8 cellular contexts compared by ENCODE assay signal in the genomic region with DNA sequence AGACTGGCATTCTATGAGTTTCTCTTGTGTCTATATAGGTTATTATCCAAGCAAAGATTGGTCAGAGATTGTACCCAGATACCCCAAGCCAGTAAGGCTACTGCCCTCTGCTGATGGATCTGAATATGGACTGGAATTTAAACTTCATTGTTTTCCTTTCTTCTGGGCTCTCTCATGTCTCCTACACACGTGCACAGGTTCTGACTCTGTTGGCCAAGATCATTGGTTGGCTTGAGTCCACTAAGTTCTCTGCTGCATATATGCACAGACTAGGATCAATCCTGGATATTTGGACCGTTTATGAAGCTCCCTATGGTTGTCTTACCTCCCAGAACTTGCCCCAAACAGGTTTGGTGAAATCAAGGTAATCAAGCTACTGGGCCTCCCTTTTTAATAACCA.
A peak's percentile ranks its signal among the peaks of the same experiment; 100 is the strongest.
DNase-seq lines count a peak whose midpoint lies in the region; ATAC-seq and TF ChIP-seq lines count a peak whose summit lies in the region.

No MANE protein-coding gene starts in this region.

- no peaks in the 10 kb centered on the region for H3K27me3 Mint-ChIP-seq in MCF 10A (ENCODE audit: insufficient read depth, unreplicated experiment)

- TF ChIP-seq EP300 in upper lobe of left lung (IDR thresholded peaks at IDR 0.05): no peak

- H4K20me1 ChIP-seq in HCT116 (ENCODE audit: insufficient read depth): no peaks in the 10 kb centered on the region

- no peaks in the 10 kb centered on the region for H3K4me1 Mint-ChIP-seq in MCF 10A (ENCODE audit: insufficient read depth, unreplicated experiment)

- no peak overlapping the region for H3K4me2 ChIP-seq in HCT116 (ENCODE audit: low read length)

- H3K27ac ChIP-seq in HCT116 (ENCODE audit: low read depth, low read length) (no peak overlapping the region), upper lobe of left lung (no peak overlapping the region)

- BruUV-seq in HCT116 (replicated peaks; lab: Mats Ljungman, UMichigan): no TSS peak
- BruUV-seq in MCF 10A (replicated peaks; lab: Mats Ljungman, UMichigan): no TSS peak

- no peaks in the 10 kb centered on the region for H3K4me1 ChIP-seq in HCT116 (ENCODE audit: control insufficient read depth in 1 of 2, insufficient read depth in 2 of 2, low read length in 2 of 2)
- H3K4me1 ChIP-seq in upper lobe of left lung: no peaks in the 10 kb centered on the region

- H3K9me2 ChIP-seq in HCT116 (ENCODE audit: insufficient read depth): no peaks in the 10 kb centered on the region

- H3K27me3 ChIP-seq in HCT116 (ENCODE audit: insufficient read depth, low read length) (no peaks in the 10 kb centered on the region), upper lobe of left lung (no peaks in the 10 kb centered on the region)

- 32 to 33% methylated on average over 2 of the region's 2 CpGs for WGBS in upper lobe of left lung, 2 donors

- DNase-seq in DMS 273 (lab: John Stamatoyannopoulos, UW; ENCODE audit: unreplicated experiment) (peak; percentile 67), HCT116 (ENCODE audit: low read depth, low spot score) (peak; percentile 31), NCI-H69 (lab: John Stamatoyannopoulos, UW) (peak; percentile 54), MCF 10A (ENCODE audit: unreplicated experiment) (peak; percentile 70), kidney glomerular epithelial cell (lab: John Stamatoyannopoulos, UW) (peak; percentile 70), upper lobe of left lung (no peak)

- CTCF ChIA-PET in HCT116 (lab: Charles Lee) (interaction anchor here (1.3 to 2.0 kb wide), 3 partner anchors 15 to 169 kb away, joined by 3 to 13 read pairs (median 4); no protein-coding TSS in a partner anchor), MCF 10A (lab: Yijun Ruan, JAX) (interaction anchor here (0.6 to 9.7 kb wide), 31 partner anchors 10 to 880 kb away, joined by 3 to 98 read pairs (median 5); no protein-coding TSS in a partner anchor)

- H3K4me3 Mint-ChIP-seq in MCF 10A (ENCODE audit: unreplicated experiment): no peak overlapping the region

- TF ChIP-seq CTCF in HCT116 (IDR thresholded peaks at IDR 0.05 in 2 of 3, conservative IDR thresholded peaks at IDR 0.05 in 1 of 3; ENCODE audit: borderline replicate concordance in 1 of 3, insufficient read depth in 1 of 3, low read depth in 2 of 3, low read length in 2 of 3) (peak; percentile 69 to 85 (median 77)), MCF 10A (IDR thresholded peaks at IDR 0.05; ENCODE audit: unreplicated experiment) (peak; percentile 62), upper lobe of left lung (IDR thresholded peaks at IDR 0.05) (peak; percentile 46 to 70 (median 57))

- ATAC-seq in HCT116 (peak; percentile 94), upper lobe of left lung (ENCODE audit: low FRiP score in 2 of 2) (peak; percentile 72 to 74), HG03457 (IDR thresholded peaks at IDR 0.05; ENCODE audit: unreplicated experiment) (no peak), HG02840 (IDR thresholded peaks at IDR 0.05; ENCODE audit: low FRiP score, unreplicated experiment) (no peak)

- RAD21 ChIA-PET in HCT116 (lab: Charles Lee; ENCODE audit: low non-redundant PET in 1 of 2, low total read pairs in 2 of 2, uncharacterized antibody in 2 of 2, unreplicated experiment in 2 of 2): no interaction called here

- H3K9ac ChIP-seq in HCT116 (ENCODE audit: low read length): no peak overlapping the region

- peak; percentile 90 for TF ChIP-seq RAD21 in HCT116 (IDR thresholded peaks at IDR 0.05; ENCODE audit: low read depth)

- intact Hi-C loops in HCT116 (cut with micrococcal nuclease) (no loop called here), MCF 10A (cut with micrococcal nuclease) (loop anchor here (1.0 kb wide), 2 partner anchors 154 to 169 kb away; a partner anchor contains a TSS)

- H3K4me3 ChIP-seq in HCT116 (replicated peaks in 1 of 2; ENCODE audit: low read depth in 1 of 2, low read length in 2 of 2) (no peak overlapping the region), upper lobe of left lung (no peak overlapping the region)

- peaks cover 45% of the 10 kb centered on the region for H3K36me3 Mint-ChIP-seq in MCF 10A (ENCODE audit: insufficient read depth, unreplicated experiment)

- no peaks in the 10 kb centered on the region for H3K9me3 Mint-ChIP-seq in MCF 10A (ENCODE audit: unreplicated experiment)

- TF ChIP-seq POLR2A in HCT116 (IDR thresholded peaks at IDR 0.05; ENCODE audit: borderline replicate concordance, extremely low read depth, insufficient read depth, insufficient read length) (no peak), upper lobe of left lung (IDR thresholded peaks at IDR 0.05) (no peak)

- H3K36me3 ChIP-seq in HCT116 (ENCODE audit: control insufficient read depth in 1 of 2, insufficient read depth in 2 of 2, low read length in 2 of 2): no peaks in the 10 kb centered on the region
- no peaks in the 10 kb centered on the region for H3K36me3 ChIP-seq in upper lobe of left lung

- no peaks in the 10 kb centered on the region for H3K79me2 ChIP-seq in HCT116 (ENCODE audit: insufficient read depth, low read length)

- no peak overlapping the region for H3K27ac Mint-ChIP-seq in MCF 10A (ENCODE audit: low read depth, unreplicated experiment)

- POLR2A ChIA-PET in HCT116 (lab: Charles Lee) (no interaction called here), MCF 10A (lab: Yijun Ruan, JAX) (interaction anchor here (1.0 to 1.8 kb wide), 4 partner anchors 25 to 170 kb away, joined by 4 to 7 read pairs (median 4); a partner anchor contains a TSS)

- H2AFZ ChIP-seq in HCT116 (ENCODE audit: low read depth, low read length, poor library complexity, severe bottlenecking): no peak overlapping the region

- no peaks in the 10 kb centered on the region for H3K9me3 ChIP-seq in HCT116 (ENCODE audit: control insufficient read depth in 1 of 2, insufficient read depth in 1 of 2, low read depth in 1 of 2, low read length in 2 of 2)
- no peaks in the 10 kb centered on the region for H3K9me3 ChIP-seq in upper lobe of left lung

TF ChIP-seq in HCT116, 20 proteins besides CTCF, POLR2A, EP300 and RAD21:
- TF ChIP-seq SP1 (IDR thresholded peaks at IDR 0.05; ENCODE audit: low read depth) (no peak), ELF1 (IDR thresholded peaks at IDR 0.05; ENCODE audit: borderline replicate concordance, low read depth) (no peak), SIN3A (IDR thresholded peaks at IDR 0.05; ENCODE audit: low read depth) (no peak), JUND (IDR thresholded peaks at IDR 0.05) (no peak), TCF7L2 (IDR thresholded peaks at IDR 0.05; ENCODE audit: borderline replicate concordance, extremely low read depth, insufficient read depth, insufficient read length) (no peak)
- TF ChIP-seq, protein P1, sequence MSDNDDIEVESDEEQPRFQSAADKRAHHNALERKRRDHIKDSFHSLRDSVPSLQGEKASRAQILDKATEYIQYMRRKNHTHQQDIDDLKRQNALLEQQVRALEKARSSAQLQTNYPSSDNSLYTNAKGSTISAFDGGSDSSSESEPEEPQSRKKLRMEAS (IDR thresholded peaks at IDR 0.05): no peak
- TF ChIP-seq, protein P2, sequence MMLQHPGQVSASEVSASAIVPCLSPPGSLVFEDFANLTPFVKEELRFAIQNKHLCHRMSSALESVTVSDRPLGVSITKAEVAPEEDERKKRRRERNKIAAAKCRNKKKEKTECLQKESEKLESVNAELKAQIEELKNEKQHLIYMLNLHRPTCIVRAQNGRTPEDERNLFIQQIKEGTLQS (IDR thresholded peaks at IDR 0.05): no peak

Comparison
In these comparisons a context has a peak if more than half of its experiments do, and no peak if none do; other contexts are left out.
1. DNase-seq: peak in DMS 273 (single experiment), HCT116 (single experiment), NCI-H69 (single experiment), MCF 10A (single experiment) and kidney glomerular epithelial cell (single experiment); none in upper lobe of left lung (0 of 2).
2. ATAC-seq: peak in HCT116 (single experiment) and upper lobe of left lung (2 of 2); none in HG03457 (single experiment) and HG02840 (single experiment).
3. Peak in every context shown above with its lines, with median percentiles within 50 percentile points of each other: CTCF ChIP-seq.